In the genomic region with DNA sequence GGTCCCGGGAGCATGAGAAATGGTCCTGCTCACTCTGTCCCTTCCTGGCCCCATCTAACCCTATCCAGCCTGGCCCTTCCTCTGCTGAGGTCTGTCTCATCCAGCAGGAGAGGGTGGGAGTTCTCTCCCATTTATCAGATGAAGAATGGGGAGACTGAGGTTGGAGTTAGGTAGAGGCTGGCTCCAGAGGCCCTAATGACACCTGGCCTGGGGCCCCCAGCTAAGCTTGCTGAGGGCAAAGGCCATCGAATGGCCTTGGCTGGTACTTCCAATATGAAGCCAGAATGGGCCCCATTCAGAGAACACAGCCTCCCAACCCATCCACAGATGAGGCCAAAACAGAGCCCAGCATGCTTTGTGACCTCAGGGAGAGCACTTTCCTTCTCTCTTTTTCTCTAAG, we compare ENCODE assay signal across 1 cellular context.
TF ChIP-seq lines count a peak whose summit lies in the region.

No MANE protein-coding gene starts in this region.

TF ChIP-seq in HCT116, 20 proteins besides CTCF, POLR2A, EP300 and RAD21 (continued from another document):
- TF ChIP-seq EGR1 (IDR thresholded peaks at IDR 0.05; ENCODE audit: low read depth), result no peak
- TF ChIP-seq, protein P1, sequence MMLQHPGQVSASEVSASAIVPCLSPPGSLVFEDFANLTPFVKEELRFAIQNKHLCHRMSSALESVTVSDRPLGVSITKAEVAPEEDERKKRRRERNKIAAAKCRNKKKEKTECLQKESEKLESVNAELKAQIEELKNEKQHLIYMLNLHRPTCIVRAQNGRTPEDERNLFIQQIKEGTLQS (IDR thresholded peaks at IDR 0.05), result no peak
- TF ChIP-seq SIN3A (IDR thresholded peaks at IDR 0.05; ENCODE audit: low read depth), result no peak
- no peak for TF ChIP-seq TCF7L2 (IDR thresholded peaks at IDR 0.05; ENCODE audit: borderline replicate concordance, extremely low read depth, insufficient read depth, insufficient read length)
- TF ChIP-seq ELF1 (IDR thresholded peaks at IDR 0.05; ENCODE audit: borderline replicate concordance, low read depth), result no peak
- no peak for TF ChIP-seq SRF (IDR thresholded peaks at IDR 0.05; ENCODE audit: low read depth)
- TF ChIP-seq POLR2AphosphoS5 (IDR thresholded peaks at IDR 0.05; ENCODE audit: low read depth, low read length), result no peak
- TF ChIP-seq YY1 (IDR thresholded peaks at IDR 0.05; ENCODE audit: extremely low read depth, insufficient replicate concordance, low read depth, low read length), result no peak
